ENCODE assay signal across 8 cellular contexts in genomic region chr16:3625911-3626732, GRCh38.
A peak's percentile ranks its signal among the peaks of the same experiment; 100 is the strongest.
DNase-seq lines count a peak whose midpoint lies in the region; ATAC-seq and TF ChIP-seq lines count a peak whose summit lies in the region.
"Had no signal": no experiment of that assay in that cellular context is flagged by ENCODE, and none has a peak within 500 bp of the region (broad histone marks: within the 10 kb centered on the region; RNA-seq: fewer than 3 reads in every experiment).

No MANE protein-coding gene starts in this region.

- peaks cover under 1% of the 10 kb centered on the region for H3K36me3 Mint-ChIP-seq in memory B cell

- H3K9me2 ChIP-seq in SU-DHL-6 (replicated peaks; ENCODE audit: insufficient read depth, low read length) = no peaks in the 10 kb centered on the region

- H3K4me3 ChIP-seq in SU-DHL-6 (ENCODE audit: insufficient read depth, low read length, poor library complexity, severe bottlenecking) = peak overlapping the region; percentile 34

- H3K79me2 ChIP-seq in SU-DHL-6 (ENCODE audit: insufficient read depth, low read length) = peaks cover 58% of the 10 kb centered on the region

- H4K20me1 ChIP-seq in SU-DHL-6 (ENCODE audit: low read depth, low read length) = no peaks in the 10 kb centered on the region

- ATAC-seq in HG02973 (IDR thresholded peaks at IDR 0.05; ENCODE audit: unreplicated experiment) = peak; percentile 41
- ATAC-seq in memory B cell (ENCODE audit: low read depth) = peak; percentile 89
- no peak for ATAC-seq in GM21737 (IDR thresholded peaks at IDR 0.05; ENCODE audit: unreplicated experiment)
- no peak for ATAC-seq in HG03520 (IDR thresholded peaks at IDR 0.05; ENCODE audit: unreplicated experiment)

- in situ Hi-C loops in GM13977 (cut with MboI; ENCODE audit: low pct_unique_long_range_greater_than_20kb, low sequenced_read_pairs, unreplicated experiment) = no loop called here

- H3F3A ChIP-seq in SU-DHL-6 (ENCODE audit: insufficient read depth) = peaks cover 77% of the 10 kb centered on the region

- peak overlapping the region; percentile 32 for H3K4me3 Mint-ChIP-seq in memory B cell

- H3K9me3 ChIP-seq in SU-DHL-6 (ENCODE audit: insufficient read depth, low read length) = no peaks in the 10 kb centered on the region

- peak overlapping the region; percentile 59 for H3K9ac ChIP-seq in SU-DHL-6 (ENCODE audit: low read length)

- peaks cover 25% of the 10 kb centered on the region for H3K4me1 Mint-ChIP-seq in memory B cell

- H3K27me3 Mint-ChIP-seq in memory B cell = no peaks in the 10 kb centered on the region

- H3K27ac Mint-ChIP-seq in memory B cell = peak overlapping the region; percentile 72

- no peaks in the 10 kb centered on the region for H3K36me3 ChIP-seq in SU-DHL-6 (ENCODE audit: low read length)

- DNase-seq in GM13977 (ENCODE audit: low spot score) = no peak
- DNase-seq in memory B cell (ENCODE audit: low spot score in 2 of 2) = peak in 1 of 2 donors; percentile 20
- DNase-seq in substantia nigra (lab: John Stamatoyannopoulos, UW) = no peak
- DNase-seq: Right ventricle myocardium superior had no signal

- H3K9me3 Mint-ChIP-seq in memory B cell = no peaks in the 10 kb centered on the region

- H3K27ac ChIP-seq in SU-DHL-6 (ENCODE audit: low read depth, low read length) = peak overlapping the region; percentile 99
- no peak overlapping the region for H3K27ac ChIP-seq in substantia nigra (ENCODE audit: low read depth, low read length, poor library complexity, severe bottlenecking)

- H2AFZ ChIP-seq in SU-DHL-6 (ENCODE audit: low read depth, low read length, severe bottlenecking) = no peak overlapping the region

- H3K27me3 ChIP-seq in SU-DHL-6 (ENCODE audit: low read length) = no peaks in the 10 kb centered on the region

- TF ChIP-seq CTCF in GM13977 (IDR thresholded peaks at IDR 0.05; ENCODE audit: extremely low read depth, insufficient read depth, missing control alignments) = peak; percentile 16
- peak; percentile 30 for TF ChIP-seq CTCF in SU-DHL-6 (IDR thresholded peaks at IDR 0.05; ENCODE audit: insufficient read depth, low read length, poor library complexity, severe bottlenecking)

- H3K4me2 ChIP-seq in SU-DHL-6 (ENCODE audit: low read depth, low read length, poor library complexity, severe bottlenecking) = peak overlapping the region; percentile 96

Comparison
In these comparisons a context has a peak if more than half of its experiments do, and no peak if none do; other contexts are left out.
1. ATAC-seq: peak in HG02973 (single experiment) and memory B cell (single experiment); none in GM21737 (single experiment) and HG03520 (single experiment).